In genomic region chr17:32486091-32486700, GRCh38 we compare ENCODE assay signal across 8 cellular contexts. TPM values are rescaled to one million over a fixed set of nuclear protein-coding genes. Genes with fewer than 3 reads are reported as not detected.
DNase-seq lines count a peak whose midpoint lies in the region; ATAC-seq and TF ChIP-seq lines count a peak whose summit lies in the region.

No MANE protein-coding gene starts in this region.

- H3K4me3 ChIP-seq in CD4-positive, CD25-positive, alpha-beta regulatory T cell (ENCODE audit: low read depth, low read length), result no peak overlapping the region
- peak overlapping the region; percentile 45 for H3K4me3 ChIP-seq in fibroblast of pulmonary artery (replicated peaks; ENCODE audit: low read depth, low read length)
- peak overlapping the region; percentile 45 to 70 for H3K4me3 ChIP-seq in stomach smooth muscle (ENCODE audit: low read length in 2 of 2)

- H3K4me3 Mint-ChIP-seq in CD4-positive, CD25-positive, alpha-beta regulatory T cell, result peak overlapping the region; percentile 83 to 92 (median 85)
- peak overlapping the region; percentile 92 for H3K4me3 Mint-ChIP-seq in natural killer cell

- peaks cover 30% of the 10 kb centered on the region for H3K36me3 Mint-ChIP-seq in CD4-positive, CD25-positive, alpha-beta regulatory T cell
- peaks cover 14% of the 10 kb centered on the region for H3K36me3 Mint-ChIP-seq in natural killer cell

- H3K27me3 Mint-ChIP-seq in CD4-positive, CD25-positive, alpha-beta regulatory T cell, result no peaks in the 10 kb centered on the region
- H3K27me3 Mint-ChIP-seq in natural killer cell (ENCODE audit: low read depth in 2 of 2), result no peaks in the 10 kb centered on the region

- intact Hi-C loops in natural killer cell (cut with micrococcal nuclease), result loop anchor here (2.0 kb wide), 2 partner anchors 17 to 35 kb away; no protein-coding TSS in a partner anchor

- H3K4me1 Mint-ChIP-seq in CD4-positive, CD25-positive, alpha-beta regulatory T cell, result peaks cover 0 to 53% (median 16%) of the 10 kb centered on the region in 4 donors
- H3K4me1 Mint-ChIP-seq in natural killer cell, result peaks cover 50 to 51% of the 10 kb centered on the region in 2 donors

- peak; percentile 72 to 79 for ATAC-seq in CD4-positive, CD25-positive, alpha-beta regulatory T cell (ENCODE audit: low read depth in 2 of 2)
- ATAC-seq in GM19455 (IDR thresholded peaks at IDR 0.05; ENCODE audit: unreplicated experiment), result peak; percentile 37
- peak; percentile 77 to 90 (median 82) for ATAC-seq in natural killer cell

- DNase-seq in CD4-positive, CD25-positive, alpha-beta regulatory T cell, result peak; percentile 67 to 76 (median 73)
- peak in 71 of 76 experiments; percentile 13 to 79 (median 62) for DNase-seq in HUDEP-2 (lab: John Stamatoyannopoulos, UW; ENCODE audit: unreplicated experiment in 76 of 76)
- DNase-seq in OCI-M1 (lab: John Stamatoyannopoulos, UW), result peak; percentile 74
- DNase-seq in activated T-helper 1 cell treated with anti-CD3 and anti-CD28 coated beads, Interleukin-2, amount 50 U/mL, for 16 hours (ENCODE audit: low read depth in 1 of 2, low spot score in 1 of 2), result peak; percentile 45 to 61
- peak; percentile 64 for DNase-seq in fibroblast of pulmonary artery (ENCODE audit: low read depth)
- DNase-seq in natural killer cell, result peak; percentile 73

- H3K9me3 ChIP-seq in CD4-positive, CD25-positive, alpha-beta regulatory T cell (ENCODE audit: control insufficient read depth in 2 of 2, low read length in 2 of 2), result no peaks in the 10 kb centered on the region
- H3K9me3 ChIP-seq in stomach smooth muscle (ENCODE audit: control insufficient read depth in 2 of 2, low read length in 2 of 2), result no peaks in the 10 kb centered on the region

- no peaks in the 10 kb centered on the region for H3K9me3 Mint-ChIP-seq in CD4-positive, CD25-positive, alpha-beta regulatory T cell
- H3K9me3 Mint-ChIP-seq in natural killer cell, result no peaks in the 10 kb centered on the region

- peak overlapping the region; percentile 36 to 47 for H3K9ac ChIP-seq in stomach smooth muscle (ENCODE audit: low read length in 2 of 2)

- peak overlapping the region; percentile 51 for H3K27ac ChIP-seq in CD4-positive, CD25-positive, alpha-beta regulatory T cell (ENCODE audit: insufficient read depth, low read length, poor library complexity, severe bottlenecking)
- peak overlapping the region; percentile 64 for H3K27ac ChIP-seq in stomach smooth muscle (ENCODE audit: low read length)

- peaks cover 43% of the 10 kb centered on the region for H3K4me1 ChIP-seq in CD4-positive, CD25-positive, alpha-beta regulatory T cell (ENCODE audit: control insufficient read depth, insufficient read depth, low read length, poor library complexity, severe bottlenecking)
- H3K4me1 ChIP-seq in stomach smooth muscle (ENCODE audit: control insufficient read depth, insufficient read depth, low read length), result peaks cover 23% of the 10 kb centered on the region

- no peak for TF ChIP-seq CTCF in fibroblast of pulmonary artery (IDR thresholded peaks at IDR 0.05; ENCODE audit: low read length, missing control alignments)
- TF ChIP-seq CTCF in natural killer cell (IDR thresholded peaks at IDR 0.05), result no peak

- peak overlapping the region in 1 of 3 donors; percentile 73 for H3K27ac Mint-ChIP-seq in CD4-positive, CD25-positive, alpha-beta regulatory T cell
- peak overlapping the region; percentile 82 to 84 for H3K27ac Mint-ChIP-seq in natural killer cell

- peaks cover 14% of the 10 kb centered on the region for H3K36me3 ChIP-seq in CD4-positive, CD25-positive, alpha-beta regulatory T cell (ENCODE audit: control insufficient read depth, insufficient read depth, low read length)
- peaks cover 10% of the 10 kb centered on the region in 2 donors for H3K36me3 ChIP-seq in stomach smooth muscle (ENCODE audit: control insufficient read depth in 2 of 2, insufficient read depth in 2 of 2, low read length in 2 of 2)

- H3K27me3 ChIP-seq in CD4-positive, CD25-positive, alpha-beta regulatory T cell (ENCODE audit: control insufficient read depth, insufficient read depth, low read length), result no peaks in the 10 kb centered on the region
- no peaks in the 10 kb centered on the region for H3K27me3 ChIP-seq in stomach smooth muscle (ENCODE audit: control insufficient read depth in 1 of 2, insufficient read depth in 2 of 2, low read length in 2 of 2)

RNA-seq across cellular contexts. Expression of gene CDK5R1, which starts 0.6 kb away (rescaled TPM):
- 6.3 TPM for total RNA-seq in CD4-positive, CD25-positive, alpha-beta regulatory T cell
- 1 to 10 TPM; 3.5 to 8.9 (median 5.0) TPM for polyA plus RNA-seq in CD4-positive, CD25-positive, alpha-beta regulatory T cell
- 10 to 100 TPM in 1 of 3 donors, 1 to 10 TPM in 2; 3.7 to 12.3 (median 7.4) TPM for total RNA-seq in natural killer cell

RNA-seq across cellular contexts. Expression of gene PSMD11, which starts 41.9 kb away (rescaled TPM):
- 92.4 TPM for total RNA-seq in CD4-positive, CD25-positive, alpha-beta regulatory T cell
- polyA plus RNA-seq in CD4-positive, CD25-positive, alpha-beta regulatory T cell, result 100 to 1,000 TPM; 125 to 156 (median 142) TPM
- 100 to 1,000 TPM in 2 of 3 donors, 10 to 100 TPM in 1; 83.4 to 108 (median 105) TPM for total RNA-seq in natural killer cell
